In genomic region chr4:98779021-98779420, GRCh38 we compare ENCODE assay signal across 18 cellular contexts.
DNase-seq lines count a peak whose midpoint lies in the region; ATAC-seq and TF ChIP-seq lines count a peak whose summit lies in the region.
"Had no signal": no experiment of that assay in that cellular context is flagged by ENCODE, and none has a peak within 500 bp of the region (broad histone marks: within the 10 kb centered on the region; RNA-seq: fewer than 3 reads in every experiment).

No MANE protein-coding gene starts in this region.

- no peaks in the 10 kb centered on the region for H3K9me3 Mint-ChIP-seq in Caco-2 (ENCODE audit: unreplicated experiment)
- peaks cover 3% of the 10 kb centered on the region for H3K9me3 Mint-ChIP-seq in neural crest cell

- H3K27me3 Mint-ChIP-seq in Caco-2 (ENCODE audit: insufficient read depth, unreplicated experiment): no peaks in the 10 kb centered on the region
- H3K27me3 Mint-ChIP-seq in neural crest cell (ENCODE audit: low read depth): no peaks in the 10 kb centered on the region

- H3K9me3 ChIP-seq in Caco-2: no peaks in the 10 kb centered on the region

- H3K4me1 Mint-ChIP-seq in Caco-2 (ENCODE audit: low read depth, unreplicated experiment) (peaks cover 44% of the 10 kb centered on the region), neural crest cell (no peaks in the 10 kb centered on the region)

- H3K36me3 Mint-ChIP-seq in Caco-2 (ENCODE audit: insufficient read depth, unreplicated experiment) (peaks cover 9% of the 10 kb centered on the region), neural crest cell (ENCODE audit: low read depth) (no peaks in the 10 kb centered on the region)

- no TSS peak for BruUV-seq in Caco-2 (replicated peaks; lab: Mats Ljungman, UMichigan)

- CTCF ChIA-PET in Caco-2 (lab: Charles Lee): interaction anchor here (0.9 kb wide), 1 partner anchor 311 kb away, joined by 3 read pairs; no protein-coding TSS in a partner anchor

- intact Hi-C loops in Caco-2 (cut with micrococcal nuclease; ENCODE audit: unreplicated experiment) (no loop called here), dorsolateral prefrontal cortex (cut with DNase I) (no loop called here)

- H3K27ac ChIP-seq in brain microvascular endothelial cell (no peak overlapping the region), dorsolateral prefrontal cortex (no peak overlapping the region)
- H3K27ac ChIP-seq: C4-2B, HL-60 had no signal

- peak overlapping the region; percentile 86 for H3K27ac Mint-ChIP-seq in Caco-2 (ENCODE audit: unreplicated experiment)
- H3K27ac Mint-ChIP-seq in neural crest cell (ENCODE audit: unreplicated experiment): peak overlapping the region; percentile 29

- H3K36me3 ChIP-seq in Caco-2 (ENCODE audit: control insufficient read depth, insufficient read depth, low read length) (no peaks in the 10 kb centered on the region), brain microvascular endothelial cell (replicated peaks) (no peaks in the 10 kb centered on the region)

- POLR2A ChIA-PET in Caco-2 (lab: Charles Lee): no interaction called here

- H3K4me3 ChIP-seq in Caco-2 (ENCODE audit: low read depth, low read length) (no peak overlapping the region), brain microvascular endothelial cell (ENCODE audit: low read depth, low read length) (no peak overlapping the region), dorsolateral prefrontal cortex (no peak overlapping the region)
- H3K4me3 ChIP-seq: GM12878 had no signal

- peaks cover 47% of the 10 kb centered on the region for H3K4me1 ChIP-seq in Caco-2

- in situ Hi-C loops in brain microvascular endothelial cell (cut with HindIII; ENCODE audit: low pct_ligation_motif_present, low sequenced_read_pairs): no loop called here

- no peak overlapping the region for H3K4me3 Mint-ChIP-seq in Caco-2 (ENCODE audit: unreplicated experiment)
- no peak overlapping the region for H3K4me3 Mint-ChIP-seq in neural crest cell

- DNase-seq in Caco-2: no peak
- DNase-seq in brain microvascular endothelial cell: peak; percentile 9
- no peak for DNase-seq in left lobe of liver (ENCODE audit: low spot score)
- DNase-seq in neural crest cell (ENCODE audit: low read depth, low spot score): no peak
- DNase-seq in stimulated activated CD4-positive, alpha-beta T cell treated with anti-CD3 and anti-CD28 coated beads, Interleukin-4, amount 100 ng/mL, for 1 hour: no peak
- DNase-seq in activated naive CD4-positive, alpha-beta T cell treated with Interleukin-2 at 50 U/mL for 16 hours: no peak
- DNase-seq in dorsolateral prefrontal cortex: no peak
- DNase-seq: 8988T, KBM-7, MM.1S, NCI-H1105 treated with DMSO at 0.1 percent for 48 hours, NCI-H187, NCI-H82 had no signal

- TF ChIP-seq CTCF in Caco-2 (IDR thresholded peaks at IDR 0.05; ENCODE audit: insufficient read depth in 1 of 2, low read depth in 1 of 2, low read length in 1 of 2, severe bottlenecking in 1 of 2, unreplicated experiment in 1 of 2): no peak
- TF ChIP-seq CTCF in brain microvascular endothelial cell (IDR thresholded peaks at IDR 0.05; ENCODE audit: low read depth, low read length, missing control alignments): no peak
- no peak for TF ChIP-seq CTCF in neural crest cell (conservative IDR thresholded peaks at IDR 0.05)
- TF ChIP-seq CTCF in dorsolateral prefrontal cortex (IDR thresholded peaks at IDR 0.05 in 54 of 56, conservative IDR thresholded peaks at IDR 0.05 in 2 of 56; ENCODE audit: low read depth in 1 of 56, partially characterized antibody in 56 of 56): no peak

- H3K27me3 ChIP-seq in Caco-2 (replicated peaks; ENCODE audit: control insufficient read depth, insufficient read depth, low read length) (no peaks in the 10 kb centered on the region), brain microvascular endothelial cell (replicated peaks) (no peaks in the 10 kb centered on the region), dorsolateral prefrontal cortex (no peaks in the 10 kb centered on the region)

- ATAC-seq in left lobe of liver (peak; percentile 12), HG02840 (IDR thresholded peaks at IDR 0.05; ENCODE audit: low FRiP score, unreplicated experiment) (no peak)
- ATAC-seq: GM12878, Right ventricle myocardium inferior had no signal
